In genomic region chr11:9759519-9760179, GRCh38 we compare ENCODE assay signal across 8 cellular contexts.
DNase-seq lines count a peak whose midpoint lies in the region; ATAC-seq and TF ChIP-seq lines count a peak whose summit lies in the region.

No MANE protein-coding gene starts in this region.

- H3K4me3 ChIP-seq in OCI-LY3 (ENCODE audit: low read length) (peak overlapping the region; percentile 85), esophagus (ENCODE audit: low read depth in 1 of 2, low read length in 2 of 2) (peak overlapping the region; percentile 72 to 80), stomach (peak overlapping the region in 2 of 4 donors; percentile 78 to 80)

- peak overlapping the region; percentile 90 for H3K27ac ChIP-seq in OCI-LY3 (ENCODE audit: low read length)
- peak overlapping the region; percentile 86 to 97 for H3K27ac ChIP-seq in esophagus (ENCODE audit: low read depth in 2 of 2, low read length in 1 of 2)
- H3K27ac ChIP-seq in stomach = peak overlapping the region; percentile 68 to 92 (median 90)

- no peaks in the 10 kb centered on the region for H4K20me1 ChIP-seq in OCI-LY3 (ENCODE audit: insufficient read depth, low read length)

- H3K9me3 ChIP-seq in OCI-LY3 (ENCODE audit: insufficient read depth, low read length) = no peaks in the 10 kb centered on the region
- no peaks in the 10 kb centered on the region for H3K9me3 ChIP-seq in esophagus (ENCODE audit: control insufficient read depth in 2 of 2, insufficient read depth in 1 of 2, low read depth in 1 of 2, low read length in 1 of 2)
- H3K9me3 ChIP-seq in stomach = no peaks in the 10 kb centered on the region

- H3K36me3 ChIP-seq in OCI-LY3 (replicated peaks; ENCODE audit: low read depth, low read length) (no peaks in the 10 kb centered on the region), esophagus (ENCODE audit: control insufficient read depth in 2 of 2, insufficient read depth in 2 of 2, low read length in 1 of 2) (no peaks in the 10 kb centered on the region), stomach (no peaks in the 10 kb centered on the region)

- H3K9ac ChIP-seq in OCI-LY3 (ENCODE audit: low read length) = peak overlapping the region; percentile 96

- H3K27me3 ChIP-seq in OCI-LY3 (ENCODE audit: low read depth, low read length) = no peaks in the 10 kb centered on the region
- no peaks in the 10 kb centered on the region for H3K27me3 ChIP-seq in esophagus (ENCODE audit: control insufficient read depth in 1 of 2, insufficient read depth in 2 of 2, low read length in 2 of 2)
- H3K27me3 ChIP-seq in stomach = no peaks in the 10 kb centered on the region

- peaks cover 35% of the 10 kb centered on the region for H3K79me2 ChIP-seq in OCI-LY3 (ENCODE audit: low read length)

- intact Hi-C loops in stomach (cut with DNase I; ENCODE audit: low total_unique reads) = loop anchor here (10.0 kb wide), 2 partner anchors 215 to 555 kb away; no protein-coding TSS in a partner anchor

- no peak for TF ChIP-seq POLR2A in stomach (IDR thresholded peaks at IDR 0.05)

- DNase-seq in NCI-H2081 (lab: John Stamatoyannopoulos, UW) (peak; percentile 2 to 56), NCI-H2081 treated with DMSO at 0.1 percent for 48 hours (lab: John Stamatoyannopoulos, UW) (no peak), activated T-cell treated with anti-CD3 and anti-CD28 coated beads for 48 hours (ENCODE audit: low read depth) (peak; percentile 86), neural crest cell (ENCODE audit: low read depth, low spot score) (no peak), stomach (peak; percentile 65)

- H3K4me3 Mint-ChIP-seq in neural crest cell = peak overlapping the region; percentile 82

- H3K9me3 Mint-ChIP-seq in neural crest cell = peaks cover 3% of the 10 kb centered on the region

- H3K4me2 ChIP-seq in OCI-LY3 (ENCODE audit: low read length) = peak overlapping the region; percentile 94

- WGBS in esophagus, 2 donors = 25 to 34% methylated on average over 9 of the region's 9 CpGs
- 45 to 56% (median 49%) methylated on average over 9 of the region's 9 CpGs for WGBS in stomach, 5 donors

- TF ChIP-seq CTCF in OCI-LY3 (IDR thresholded peaks at IDR 0.05; ENCODE audit: low read depth, low read length) = no peak
- TF ChIP-seq CTCF in neural crest cell (conservative IDR thresholded peaks at IDR 0.05) = no peak
- no peak for TF ChIP-seq CTCF in stomach (IDR thresholded peaks at IDR 0.05)

- H2AFZ ChIP-seq in OCI-LY3 (ENCODE audit: low read depth, low read length) = no peak overlapping the region

- peak; percentile 47 for ATAC-seq in HG03196 (IDR thresholded peaks at IDR 0.05; ENCODE audit: unreplicated experiment)

- H3K4me1 Mint-ChIP-seq in neural crest cell = peaks cover 53% of the 10 kb centered on the region

- no peak for TF ChIP-seq EP300 in stomach (IDR thresholded peaks at IDR 0.05)

- peaks cover 53% of the 10 kb centered on the region for H3K4me1 ChIP-seq in OCI-LY3 (ENCODE audit: low read length)
- peaks cover 7 to 26% of the 10 kb centered on the region in 2 donors for H3K4me1 ChIP-seq in esophagus (ENCODE audit: control insufficient read depth in 2 of 2, insufficient read depth in 2 of 2, low read length in 1 of 2)
- peaks cover 23 to 52% (median 31%) of the 10 kb centered on the region in 4 donors for H3K4me1 ChIP-seq in stomach

- H3K36me3 Mint-ChIP-seq in neural crest cell (ENCODE audit: low read depth) = no peaks in the 10 kb centered on the region

- H3K27ac Mint-ChIP-seq in neural crest cell (ENCODE audit: unreplicated experiment) = no peak overlapping the region

- no peaks in the 10 kb centered on the region for H3K27me3 Mint-ChIP-seq in neural crest cell (ENCODE audit: low read depth)

Comparison
In these comparisons a context has a peak if more than half of its experiments do, and no peak if none do; other contexts are left out.
1. DNase-seq: peak in NCI-H2081 (2 of 2), activated T-cell treated with anti-CD3 and anti-CD28 coated beads for 48 hours (single experiment) and stomach (single experiment); none in NCI-H2081 treated with DMSO at 0.1 percent for 48 hours (single experiment) and neural crest cell (single experiment).
2. Peak in every context shown above with its lines, with median percentiles within 50 percentile points of each other: H3K27ac ChIP-seq.